In the genomic region with DNA sequence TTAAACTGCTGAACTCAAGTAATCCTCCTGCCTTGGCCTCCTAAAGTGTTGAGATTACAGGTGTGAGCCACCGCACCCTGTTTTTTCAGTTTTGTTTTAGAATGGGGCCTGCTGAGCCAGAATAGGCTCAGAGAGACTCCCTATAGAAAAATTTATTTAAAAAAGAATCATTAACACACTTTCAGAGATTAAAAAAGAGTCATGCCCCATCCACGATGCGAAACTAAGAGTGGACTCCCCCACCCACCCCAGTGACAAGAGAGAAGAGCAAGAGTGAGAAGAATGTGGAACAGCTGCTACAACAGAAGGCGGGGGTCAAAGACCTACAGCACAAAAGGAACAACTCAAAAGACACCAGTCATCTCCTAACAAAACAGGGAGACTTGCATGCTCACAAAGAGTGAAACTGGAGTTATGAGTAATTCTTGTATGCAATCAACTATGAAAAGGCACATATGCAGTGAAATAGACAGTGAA, we compare ENCODE assay signal across 11 cellular contexts.
DNase-seq lines count a peak whose midpoint lies in the region; ATAC-seq lines count a peak whose summit lies in the region.
"Had no signal": no experiment of that assay in that cellular context is flagged by ENCODE, and none has a peak within 500 bp of the region (broad histone marks: within the 10 kb centered on the region; RNA-seq: fewer than 3 reads in every experiment).

No MANE protein-coding gene starts in this region.

- H3K36me3 Mint-ChIP-seq in activated naive CD4-positive, alpha-beta T cell treated with anti-CD3 and anti-CD28 coated beads, Interleukin-2, amount 10 ng/mL, durations not matched to agents 7 days and 5 days: no peaks in the 10 kb centered on the region

- no peak overlapping the region for H3K27ac Mint-ChIP-seq in activated naive CD4-positive, alpha-beta T cell treated with anti-CD3 and anti-CD28 coated beads, Interleukin-2, amount 10 ng/mL, durations not matched to agents 7 days and 5 days

- ATAC-seq in HG02588 (IDR thresholded peaks at IDR 0.05; ENCODE audit: unreplicated experiment) (peak; percentile 97), HG03571 (IDR thresholded peaks at IDR 0.05; ENCODE audit: unreplicated experiment) (peak; percentile 94)
- ATAC-seq: left cardiac atrium had no signal

- no peaks in the 10 kb centered on the region for H3K27me3 Mint-ChIP-seq in activated naive CD4-positive, alpha-beta T cell treated with anti-CD3 and anti-CD28 coated beads, Interleukin-2, amount 10 ng/mL, durations not matched to agents 7 days and 5 days

- peaks cover 5% of the 10 kb centered on the region for H3K4me1 Mint-ChIP-seq in activated naive CD4-positive, alpha-beta T cell treated with anti-CD3 and anti-CD28 coated beads, Interleukin-2, amount 10 ng/mL, durations not matched to agents 7 days and 5 days

- peak; percentile 47 for DNase-seq in activated naive CD4-positive, alpha-beta T cell treated with Interleukin-2 at 50 U/mL for 16 hours
- DNase-seq in activated naive CD4-positive, alpha-beta T cell treated with anti-CD3 and anti-CD28 coated beads, Interleukin-2, amount 10 ng/mL, durations not matched to agents 7 days and 5 days: no peak
- peak; percentile 38 for DNase-seq in stimulated activated CD8-positive, alpha-beta memory T cell treated with anti-CD3 and anti-CD28 coated beads, Interleukin-4, amount 100 ng/mL, for 48 hours
- DNase-seq in UCSD-AML1 (lab: John Stamatoyannopoulos, UW; ENCODE audit: unreplicated experiment) (no peak), NCI-H146 treated with DMSO at 0.1 percent for 48 hours (lab: John Stamatoyannopoulos, UW; ENCODE audit: unreplicated experiment) (no peak), DMS114 treated with DMSO at 0.1 percent for 48 hours (lab: John Stamatoyannopoulos, UW; ENCODE audit: unreplicated experiment) (no peak)
- DNase-seq: HCEC 1CT, left cardiac atrium, NCI-H748 treated with DMSO at 0.1 percent for 48 hours had no signal

- CTCF ChIA-PET in activated naive CD4-positive, alpha-beta T cell treated with anti-CD3 and anti-CD28 coated beads, Interleukin-2, amount 10 ng/mL, durations not matched to agents 7 days and 5 days (lab: Charles Lee): interaction anchor here (1.0 to 1.3 kb wide), 2 partner anchors 13 to 15 kb away, joined by 3 to 4 read pairs; no protein-coding TSS in a partner anchor

- H3K9me3 Mint-ChIP-seq in activated naive CD4-positive, alpha-beta T cell treated with anti-CD3 and anti-CD28 coated beads, Interleukin-2, amount 10 ng/mL, durations not matched to agents 7 days and 5 days: no peaks in the 10 kb centered on the region

- no peak overlapping the region for H3K4me3 Mint-ChIP-seq in activated naive CD4-positive, alpha-beta T cell treated with anti-CD3 and anti-CD28 coated beads, Interleukin-2, amount 10 ng/mL, durations not matched to agents 7 days and 5 days

Comparison
In these comparisons a context has a peak if more than half of its experiments do, and no peak if none do; other contexts are left out.
1. DNase-seq: peak in activated naive CD4-positive, alpha-beta T cell treated with Interleukin-2 at 50 U/mL for 16 hours (single experiment) and stimulated activated CD8-positive, alpha-beta memory T cell treated with anti-CD3 and anti-CD28 coated beads, Interleukin-4, amount 100 ng/mL, for 48 hours (single experiment); none in activated naive CD4-positive, alpha-beta T cell treated with anti-CD3 and anti-CD28 coated beads, Interleukin-2, amount 10 ng/mL, durations not matched to agents 7 days and 5 days (single experiment), UCSD-AML1 (single experiment), NCI-H146 treated with DMSO at 0.1 percent for 48 hours (single experiment) and DMS114 treated with DMSO at 0.1 percent for 48 hours (single experiment).